ENCODE assay signal across 20 cellular contexts in genomic region chr9:38089387-38090165, GRCh38. TPM values are rescaled to one million over a fixed set of nuclear protein-coding genes. Genes with fewer than 3 reads are reported as not detected.
A peak's percentile ranks its signal among the peaks of the same experiment; 100 is the strongest.
DNase-seq lines count a peak whose midpoint lies in the region; ATAC-seq and TF ChIP-seq lines count a peak whose summit lies in the region.
"Had no signal": no experiment of that assay in that cellular context is flagged by ENCODE, and none has a peak within 500 bp of the region (broad histone marks: within the 10 kb centered on the region; RNA-seq: fewer than 3 reads in every experiment).

No MANE protein-coding gene starts in this region.

- no peaks in the 10 kb centered on the region for H3K79me2 ChIP-seq in osteoblast (ENCODE audit: insufficient read depth, low read length)

- TF ChIP-seq CTCF in WTC11 (IDR thresholded peaks at IDR 0.05) (no peak), osteoblast (IDR thresholded peaks at IDR 0.05; ENCODE audit: extremely low read depth, low read depth, low read length) (no peak)

- POLR2A ChIA-PET in WTC11 (lab: Charles Lee): no interaction called here

- no peak overlapping the region for H3K27ac Mint-ChIP-seq in WTC11
- H3K27ac Mint-ChIP-seq: B cell; CD4-positive, CD25-positive, alpha-beta regulatory T cell had no signal

- CTCF ChIA-PET in WTC11 (lab: Charles Lee): interaction anchor here (0.9 to 4.7 kb wide), 6 partner anchors 31 to 137 kb away, joined by 3 to 61 read pairs (median 6); no protein-coding TSS in a partner anchor

- peaks cover 25% of the 10 kb centered on the region for H3K4me1 Mint-ChIP-seq in WTC11
- H3K4me1 Mint-ChIP-seq: B cell had no signal

- H3K27me3 ChIP-seq in osteoblast (ENCODE audit: insufficient read depth, low read length): peaks cover 8% of the 10 kb centered on the region

- no peaks in the 10 kb centered on the region for H3K9me3 Mint-ChIP-seq in WTC11

- no peaks in the 10 kb centered on the region for H4K20me1 ChIP-seq in osteoblast (ENCODE audit: insufficient read depth, low read length)

- ATAC-seq in WTC11: peak; percentile 66
- no peak for ATAC-seq in HG03045 (IDR thresholded peaks at IDR 0.05; ENCODE audit: unreplicated experiment)
- ATAC-seq in HG03139 (IDR thresholded peaks at IDR 0.05; ENCODE audit: unreplicated experiment): no peak

- H3K4me3 ChIP-seq in osteoblast (ENCODE audit: insufficient read depth, low read length): no peak overlapping the region

- no peak overlapping the region for H3K4me3 Mint-ChIP-seq in WTC11
- H3K4me3 Mint-ChIP-seq: B cell; CD4-positive, CD25-positive, alpha-beta regulatory T cell had no signal

- no peaks in the 10 kb centered on the region; the same call in 1 of the 2 replicates for H3K27me3 Mint-ChIP-seq in WTC11 (ENCODE audit: low read depth)

- no peaks in the 10 kb centered on the region for H3K9me3 ChIP-seq in osteoblast (ENCODE audit: low read depth, low read length)

- H3K4me2 ChIP-seq in osteoblast (ENCODE audit: insufficient read depth, low read length): no peak overlapping the region

- peak; percentile 10 for DNase-seq in activated effector memory CD4-positive, alpha-beta T cell treated with anti-CD3 and anti-CD28 coated beads, Interleukin-2, amount 50 U/mL, for 16 hours
- DNase-seq in activated effector memory CD4-positive, alpha-beta T cell treated with Interleukin-2 at 50 U/mL for 16 hours: no peak
- no peak for DNase-seq in WTC11 (ENCODE audit: low spot score)
- peak; percentile 85 for DNase-seq in osteoblast (ENCODE audit: insufficient read length, low spot score, missing footprints)
- DNase-seq in ureter (ENCODE audit: low spot score): no peak
- DNase-seq: CD4-positive, CD25-positive, alpha-beta regulatory T cell; COR-L47; DMS 273 treated with DMSO at 0.1 percent for 48 hours; GDM1; IMR-90; NCI-H1417; NCI-H187; NCI-H2107; NCI-H2227 treated with DMSO at 0.1 percent for 48 hours; NCI-H510A treated with DMSO at 0.1 percent for 48 hours; NCI-H774; SHP77 had no signal

- H3K27ac ChIP-seq in osteoblast (ENCODE audit: low read depth, low read length): no peak overlapping the region

- H3K36me3 ChIP-seq in osteoblast (ENCODE audit: insufficient read depth, low read length): no peaks in the 10 kb centered on the region

- no peak overlapping the region for H2AFZ ChIP-seq in osteoblast (ENCODE audit: low read length)

- no peaks in the 10 kb centered on the region for H3K4me1 ChIP-seq in osteoblast (ENCODE audit: insufficient read depth, low read length)

- H3K36me3 Mint-ChIP-seq in WTC11: no peaks in the 10 kb centered on the region
- H3K36me3 Mint-ChIP-seq: CD4-positive, CD25-positive, alpha-beta regulatory T cell had no signal

TF ChIP-seq in WTC11, 78 proteins besides CTCF, POLR2A, EP300 and RAD21:
- TF ChIP-seq ZNF263 (CRISPR knock-in tag; IDR thresholded peaks at IDR 0.05; ENCODE audit: low read depth) (no peak), ZNF281 (CRISPR knock-in tag; IDR thresholded peaks at IDR 0.05) (no peak), MLX (CRISPR knock-in tag; IDR thresholded peaks at IDR 0.05) (no peak), CREB1 (CRISPR knock-in tag; IDR thresholded peaks at IDR 0.05) (no peak)

RNA-seq across cellular contexts. Expression of gene SHB, which starts 20.5 kb away (rescaled TPM):
- 9.5 to 12.2 TPM (median 10.6 TPM) in 3 replicates for total RNA-seq in WTC11 (2021)
- 8.8 and 9.4 TPM in 2 replicates for total RNA-seq in osteoblast
- total RNA-seq in ureter: 33.0 TPM

Comparison
In these comparisons a context has a peak if more than half of its experiments do, and no peak if none do; other contexts are left out.
1. DNase-seq: peak in activated effector memory CD4-positive, alpha-beta T cell treated with anti-CD3 and anti-CD28 coated beads, Interleukin-2, amount 50 U/mL, for 16 hours (single experiment) and osteoblast (single experiment); none in activated effector memory CD4-positive, alpha-beta T cell treated with Interleukin-2 at 50 U/mL for 16 hours (single experiment), WTC11 (single experiment) and ureter (single experiment).